ENCODE assay signal across 8 cellular contexts in genomic region chr5:77076961-77077820, GRCh38. TPM values are rescaled to one million over a fixed set of nuclear protein-coding genes. Genes with fewer than 3 reads are reported as not detected.
A peak's percentile ranks its signal among the peaks of the same experiment; 100 is the strongest.
DNase-seq lines count a peak whose midpoint lies in the region; ATAC-seq and TF ChIP-seq lines count a peak whose summit lies in the region.

No MANE protein-coding gene starts in this region.

- H3K27ac Mint-ChIP-seq in activated T-helper 17 cell treated with anti-CD3 and anti-CD28 coated beads, Interleukin-2, amount 50 U/mL, for 72 hours = no peak overlapping the region
- H3K27ac Mint-ChIP-seq in naive thymus-derived CD8-positive, alpha-beta T cell = peak overlapping the region in 2 of 10 donors; percentile 1 to 26

- peak overlapping the region in 4 of 5 donors; percentile 41 to 76 (median 62) for H3K9ac ChIP-seq in subcutaneous abdominal adipose tissue (ENCODE audit: low read length in 5 of 5)

- no peaks in the 10 kb centered on the region for H3K9me3 ChIP-seq in subcutaneous abdominal adipose tissue (ENCODE audit: control insufficient read depth in 5 of 5, low read length in 5 of 5)

- H3K27ac ChIP-seq in subcutaneous abdominal adipose tissue (ENCODE audit: low read depth, low read length) = peak overlapping the region; percentile 77

- TF ChIP-seq CTCF in GM12873 (IDR thresholded peaks at IDR 0.05; ENCODE audit: insufficient read depth, low read depth, low read length, missing control alignments) (peak; percentile 74), fibroblast of mammary gland (conservative IDR thresholded peaks at IDR 0.05; ENCODE audit: control insufficient read depth, insufficient read depth, low read depth, low read length) (no peak)

- H3K9me3 Mint-ChIP-seq in activated T-helper 17 cell treated with anti-CD3 and anti-CD28 coated beads, Interleukin-2, amount 50 U/mL, for 72 hours = no peaks in the 10 kb centered on the region
- H3K9me3 Mint-ChIP-seq in naive thymus-derived CD8-positive, alpha-beta T cell = peaks cover 0 to 2% (median 0%) of the 10 kb centered on the region in 9 donors

- H3K27me3 Mint-ChIP-seq in activated T-helper 17 cell treated with anti-CD3 and anti-CD28 coated beads, Interleukin-2, amount 50 U/mL, for 72 hours = no peaks in the 10 kb centered on the region
- H3K27me3 Mint-ChIP-seq in naive thymus-derived CD8-positive, alpha-beta T cell = no peaks in the 10 kb centered on the region

- peaks cover 0 to 4% (median 0%) of the 10 kb centered on the region in 5 donors for H3K36me3 ChIP-seq in subcutaneous abdominal adipose tissue (ENCODE audit: control insufficient read depth in 5 of 5, insufficient read depth in 5 of 5, low read length in 5 of 5)

- H3K27me3 ChIP-seq in subcutaneous abdominal adipose tissue (ENCODE audit: control insufficient read depth in 5 of 5, insufficient read depth in 4 of 5, low read length in 5 of 5) = no peaks in the 10 kb centered on the region

- H3K36me3 Mint-ChIP-seq in activated T-helper 17 cell treated with anti-CD3 and anti-CD28 coated beads, Interleukin-2, amount 50 U/mL, for 72 hours (ENCODE audit: low read depth) = no peaks in the 10 kb centered on the region
- H3K36me3 Mint-ChIP-seq in naive thymus-derived CD8-positive, alpha-beta T cell = peaks cover 0 to 6% (median 5%) of the 10 kb centered on the region in 3 donors

- H3K4me1 ChIP-seq in subcutaneous abdominal adipose tissue (ENCODE audit: control insufficient read depth in 5 of 5, insufficient read depth in 5 of 5, low read length in 5 of 5) = peaks cover 0 to 15% (median 13%) of the 10 kb centered on the region in 5 donors

- POLR2A ChIA-PET in naive thymus-derived CD8-positive, alpha-beta T cell (lab: Charles Lee) = interaction anchor here (0.9 to 1.3 kb wide), 4 partner anchors 9 to 47 kb away, joined by 3 to 5 read pairs (median 4); partner anchors contain the start of gene AGGF1

- H3K4me3 ChIP-seq in fibroblast of mammary gland (ENCODE audit: control insufficient read depth, low read depth, low read length) (peak overlapping the region; percentile 44), subcutaneous abdominal adipose tissue (ENCODE audit: low read depth in 1 of 5, low read length in 5 of 5) (peak overlapping the region; percentile 58 to 77 (median 70))

- DNase-seq in NCI-H748 treated with DMSO at 0.1 percent for 48 hours (lab: John Stamatoyannopoulos, UW) (peak; percentile 42), fibroblast of mammary gland (ENCODE audit: low read depth) (peak; percentile 60), RKO (ENCODE audit: low spot score) (no peak)
- DNase-seq in naive thymus-derived CD8-positive, alpha-beta T cell = peak; percentile 25 to 67 (median 48)

- peak overlapping the region; percentile 53 for H3K4me3 Mint-ChIP-seq in activated T-helper 17 cell treated with anti-CD3 and anti-CD28 coated beads, Interleukin-2, amount 50 U/mL, for 72 hours
- peak overlapping the region; percentile 23 to 80 (median 64) for H3K4me3 Mint-ChIP-seq in naive thymus-derived CD8-positive, alpha-beta T cell

- peak; percentile 77 for ATAC-seq in HG02623 (IDR thresholded peaks at IDR 0.05; ENCODE audit: unreplicated experiment)
- peak; percentile 89 for ATAC-seq in activated T-helper 17 cell treated with anti-CD3 and anti-CD28 coated beads, Interleukin-2, amount 50 U/mL, for 72 hours (replicated peaks)
- ATAC-seq in naive thymus-derived CD8-positive, alpha-beta T cell = peak; percentile 79 to 81

- peaks cover 4% of the 10 kb centered on the region for H3K4me1 Mint-ChIP-seq in activated T-helper 17 cell treated with anti-CD3 and anti-CD28 coated beads, Interleukin-2, amount 50 U/mL, for 72 hours
- peaks cover 8 to 17% (median 11%) of the 10 kb centered on the region in 4 donors for H3K4me1 Mint-ChIP-seq in naive thymus-derived CD8-positive, alpha-beta T cell

RNA-seq across cellular contexts. Expression of gene ZBED3, which starts 9.9 kb away (rescaled TPM):
- total RNA-seq in activated T-helper 17 cell treated with anti-CD3 and anti-CD28 coated beads, Interleukin-2, amount 50 U/mL, for 72 hours = under 1 TPM in 1 of 2 donors, not detected in 1; 0.04 TPM
- total RNA-seq in naive thymus-derived CD8-positive, alpha-beta T cell = 10 to 100 TPM in 1 of 2 experiments, 1 to 10 TPM in 1; 8.4 to 10.5 TPM
- polyA plus RNA-seq in naive thymus-derived CD8-positive, alpha-beta T cell = 1 to 10 TPM; 2.6 to 8.9 (median 4.6) TPM

RNA-seq across cellular contexts. Expression of gene AGGF1, which starts 47.0 kb away (rescaled TPM):
- total RNA-seq in activated T-helper 17 cell treated with anti-CD3 and anti-CD28 coated beads, Interleukin-2, amount 50 U/mL, for 72 hours = 10 to 100 TPM; 24.4 to 25.4 TPM
- total RNA-seq in naive thymus-derived CD8-positive, alpha-beta T cell = 10 to 100 TPM; 29.8 to 30.8 TPM
- polyA plus RNA-seq in naive thymus-derived CD8-positive, alpha-beta T cell = 10 to 100 TPM; 24.4 to 35.9 (median 28.9) TPM

Comparison
In these comparisons a context has a peak if more than half of its experiments do, and no peak if none do; other contexts are left out.
1. RNA of gene ZBED3, which starts 9.9 kb away (total RNA-seq): 8.4 to 10.5 TPM in naive thymus-derived CD8-positive, alpha-beta T cell; 0.04 TPM in activated T-helper 17 cell treated with anti-CD3 and anti-CD28 coated beads, Interleukin-2, amount 50 U/mL, for 72 hours; every median in the first group is over 4 times any median in the second.
2. Peak in every context shown above with its lines, with median percentiles within 50 percentile points of each other: ATAC-seq.